Comparison of ENCODE assay signal across 16 cellular contexts in the genomic region with DNA sequence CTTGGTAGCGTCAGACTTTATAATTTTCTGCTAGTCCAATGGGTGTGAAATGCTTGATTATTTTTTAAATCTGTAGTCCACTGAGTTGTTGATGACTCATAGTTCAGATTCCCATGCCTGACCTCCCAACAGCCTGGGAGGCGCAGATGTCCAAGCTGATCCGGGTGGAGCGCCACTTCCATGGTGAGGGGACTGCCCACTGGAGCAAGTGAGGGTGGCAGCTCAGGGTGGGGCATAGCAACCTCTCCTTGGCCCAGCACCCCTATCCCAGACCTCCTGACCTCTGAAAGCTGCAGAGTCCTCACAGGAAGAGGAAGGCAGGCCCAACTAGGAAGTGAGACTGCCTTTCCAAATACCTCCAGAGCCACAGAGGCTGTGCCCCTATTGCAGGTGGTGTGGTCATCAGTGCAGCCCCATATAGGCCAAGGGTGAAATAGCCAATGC. TPM values are rescaled to one million over a fixed set of nuclear protein-coding genes. Genes with fewer than 3 reads are reported as not detected.
A peak's percentile ranks its signal among the peaks of the same experiment; 100 is the strongest.
DNase-seq lines count a peak whose midpoint lies in the region; TF ChIP-seq lines count a peak whose summit lies in the region.
"Had no signal": no experiment of that assay in that cellular context is flagged by ENCODE, and none has a peak within 500 bp of the region (broad histone marks: within the 10 kb centered on the region; RNA-seq: fewer than 3 reads in every experiment).

No MANE protein-coding gene starts in this region.

- peaks cover 55% of the 10 kb centered on the region for H3K36me3 Mint-ChIP-seq in T-helper 1 cell treated with Interleukin-12 subunit alpha and Interleukin-12 subunit beta and Interleukin-4 antibody, amounts not matched to agents 30 μg/mL and 1 μg/mL, for 36 hours (ENCODE audit: low read depth)
- H3K36me3 Mint-ChIP-seq in chondrocyte (ENCODE audit: low read depth) (no peaks in the 10 kb centered on the region), progenitor cell of endocrine pancreas (ENCODE audit: insufficient read depth) (no peaks in the 10 kb centered on the region)

- H3K27me3 Mint-ChIP-seq in T-helper 1 cell treated with Interleukin-12 subunit alpha and Interleukin-12 subunit beta and Interleukin-4 antibody, amounts not matched to agents 30 μg/mL and 1 μg/mL, for 36 hours (ENCODE audit: low read depth): no peaks in the 10 kb centered on the region
- peaks cover 47% of the 10 kb centered on the region for H3K27me3 Mint-ChIP-seq in chondrocyte (ENCODE audit: low read depth)
- peaks cover 69% of the 10 kb centered on the region for H3K27me3 Mint-ChIP-seq in progenitor cell of endocrine pancreas

- DNase-seq in T-helper 1 cell: no peak
- peak; percentile 62 for DNase-seq in chondrocyte (ENCODE audit: low spot score)
- DNase-seq in neuronal stem cell (ENCODE audit: low spot score): no peak
- DNase-seq in progenitor cell of endocrine pancreas (ENCODE audit: low spot score, unreplicated experiment): no peak
- DNase-seq in T-helper 9 cell: no peak
- no peak for DNase-seq in NCI-H446 treated with DMSO at 0.1 percent for 48 hours (lab: John Stamatoyannopoulos, UW)
- DNase-seq: activated CD4-positive, alpha-beta T cell treated with anti-CD3 and anti-CD28 coated beads for 48 hours; activated T-cell treated with anti-CD3 and anti-CD28 coated beads, Interleukin-2, amount 50 U/mL, for 4 hours; glutamatergic neuron; islet precursor cell; ovary; T1000 had no signal

- H3K36me3 ChIP-seq in KOPT-K1 (ENCODE audit: insufficient read depth, low read length) (peaks cover 82% of the 10 kb centered on the region), neuronal stem cell (replicated peaks in 1 of 2; ENCODE audit: control insufficient read depth in 2 of 2, insufficient read depth in 2 of 2, low read length in 2 of 2) (no peaks in the 10 kb centered on the region)
- H3K36me3 ChIP-seq: ovary had no signal

- H3K9ac ChIP-seq in neuronal stem cell (ENCODE audit: low read depth, low read length, poor library complexity): no peak overlapping the region

- H4K8ac ChIP-seq in neuronal stem cell (ENCODE audit: low read depth, low read length): no peak overlapping the region

- no peak overlapping the region for H2AK5ac ChIP-seq in neuronal stem cell (ENCODE audit: low read depth, low read length)

- H2AFZ ChIP-seq in neuronal stem cell (ENCODE audit: low read length): no peak overlapping the region

- H3K4me2 ChIP-seq in neuronal stem cell (ENCODE audit: insufficient read depth, low read length, poor library complexity, severe bottlenecking): no peak overlapping the region

- H3K9me3 ChIP-seq in KOPT-K1 (ENCODE audit: insufficient read depth, low read length, poor library complexity, severe bottlenecking) (no peaks in the 10 kb centered on the region), neuronal stem cell (replicated peaks in 1 of 2; ENCODE audit: control insufficient read depth in 2 of 2, insufficient read depth in 1 of 2, low read depth in 1 of 2, low read length in 2 of 2) (no peaks in the 10 kb centered on the region)
- H3K9me3 ChIP-seq: ovary had no signal

- H3K4ac ChIP-seq in neuronal stem cell (ENCODE audit: low read length): no peak overlapping the region

- H3K14ac ChIP-seq in neuronal stem cell (ENCODE audit: low read length): no peak overlapping the region

- TF ChIP-seq CTCF in chondrocyte (IDR thresholded peaks at IDR 0.05) (no peak), progenitor cell of endocrine pancreas (IDR thresholded peaks at IDR 0.05; ENCODE audit: unreplicated experiment) (no peak)

- no peak overlapping the region for H3K4me3 ChIP-seq in neuronal stem cell (ENCODE audit: low read length in 2 of 2)
- H3K4me3 ChIP-seq: ovary, skin epidermis had no signal

- H4K91ac ChIP-seq in neuronal stem cell (ENCODE audit: low read depth, low read length, poor library complexity): no peak overlapping the region

- H3K23ac ChIP-seq in neuronal stem cell (ENCODE audit: low read depth, low read length, poor library complexity): no peak overlapping the region

- no peaks in the 10 kb centered on the region for H3K79me1 ChIP-seq in neuronal stem cell (ENCODE audit: low read depth, low read length)

- H3K27ac ChIP-seq in KOPT-K1 (ENCODE audit: low read depth, low read length, poor library complexity, severe bottlenecking) (peak overlapping the region; percentile 90), neuronal stem cell (replicated peaks; ENCODE audit: low read length) (no peak overlapping the region)
- H3K27ac ChIP-seq: ovary, skin epidermis had no signal

- WGBS in neuronal stem cell (ENCODE audit: extremely low coverage in 2 of 2, insufficient read length in 2 of 2, insufficient replicate concordance in 1 of 2), 2 donors: no CpG with 5 or more reads among the region's 4 CpGs

- no peak overlapping the region for H2BK12ac ChIP-seq in neuronal stem cell (ENCODE audit: low read length)

- peak overlapping the region; percentile 42 for H3K4me3 Mint-ChIP-seq in T-helper 1 cell treated with Interleukin-12 subunit alpha and Interleukin-12 subunit beta and Interleukin-4 antibody, amounts not matched to agents 30 μg/mL and 1 μg/mL, for 36 hours
- H3K4me3 Mint-ChIP-seq in chondrocyte (ENCODE audit: unreplicated experiment): no peak overlapping the region
- H3K4me3 Mint-ChIP-seq in progenitor cell of endocrine pancreas (ENCODE audit: low read depth): no peak overlapping the region
- H3K4me3 Mint-ChIP-seq: activated T-cell treated with anti-CD3 and anti-CD28 coated beads, Interleukin-2, amount 50 U/mL, for 4 hours had no signal

- no peak overlapping the region for H3K27ac Mint-ChIP-seq in T-helper 1 cell treated with Interleukin-12 subunit alpha and Interleukin-12 subunit beta and Interleukin-4 antibody, amounts not matched to agents 30 μg/mL and 1 μg/mL, for 36 hours
- H3K27ac Mint-ChIP-seq in chondrocyte (ENCODE audit: unreplicated experiment) (no peak overlapping the region), progenitor cell of endocrine pancreas (no peak overlapping the region)

- H2BK15ac ChIP-seq in neuronal stem cell (ENCODE audit: low read length): no peak overlapping the region

- no peak overlapping the region for H2BK5ac ChIP-seq in neuronal stem cell (ENCODE audit: low read length)

- H2BK120ac ChIP-seq in neuronal stem cell (ENCODE audit: low read depth, low read length): no peak overlapping the region

- peaks cover 5 to 11% of the 10 kb centered on the region in 2 donors for H3K4me1 ChIP-seq in neuronal stem cell (ENCODE audit: control insufficient read depth in 2 of 2, insufficient read depth in 1 of 2, low read depth in 1 of 2, low read length in 2 of 2)

- peak overlapping the region; percentile 7 for H3K18ac ChIP-seq in neuronal stem cell (ENCODE audit: low read length)

- peaks cover 18 to 77% (median 33%) of the 10 kb centered on the region in 3 experiments for H3K27me3 ChIP-seq in neuronal stem cell (ENCODE audit: control insufficient read depth in 3 of 3, insufficient read depth in 3 of 3, low read depth in 1 of 3, low read length in 3 of 3)
- H3K27me3 ChIP-seq: ovary had no signal

- H3K4me1 Mint-ChIP-seq in T-helper 1 cell treated with Interleukin-12 subunit alpha and Interleukin-12 subunit beta and Interleukin-4 antibody, amounts not matched to agents 30 μg/mL and 1 μg/mL, for 36 hours (ENCODE audit: low read depth): peaks cover 32% of the 10 kb centered on the region
- H3K4me1 Mint-ChIP-seq in chondrocyte (ENCODE audit: low read depth): peaks cover 11% of the 10 kb centered on the region
- H3K4me1 Mint-ChIP-seq in progenitor cell of endocrine pancreas (ENCODE audit: low read depth): peaks cover 8% of the 10 kb centered on the region

- no peaks in the 10 kb centered on the region for H3K9me3 Mint-ChIP-seq in T-helper 1 cell treated with Interleukin-12 subunit alpha and Interleukin-12 subunit beta and Interleukin-4 antibody, amounts not matched to agents 30 μg/mL and 1 μg/mL, for 36 hours
- H3K9me3 Mint-ChIP-seq in chondrocyte (ENCODE audit: low read depth): no peaks in the 10 kb centered on the region
- no peaks in the 10 kb centered on the region for H3K9me3 Mint-ChIP-seq in progenitor cell of endocrine pancreas (ENCODE audit: low read depth)
- H3K9me3 Mint-ChIP-seq: activated T-cell treated with anti-CD3 and anti-CD28 coated beads, Interleukin-2, amount 50 U/mL, for 4 hours had no signal

RNA-seq across cellular contexts. Expression of gene MAL, which starts 4.4 kb away (rescaled TPM):
- not detected in 3 replicates for total RNA-seq in chondrocyte
- polyA plus RNA-seq in neuronal stem cell (2013, experiment 1 of 2): 0.18 TPM
- polyA plus RNA-seq in neuronal stem cell (2013, experiment 2 of 2): 0.19 TPM
- not detected in 2 replicates for total RNA-seq in progenitor cell of endocrine pancreas
- total RNA-seq: G401 had no signal
